ENCODE assay signal across 9 cellular contexts in genomic region chr17:48456584-48456983, GRCh38. TPM values are rescaled to one million over a fixed set of nuclear protein-coding genes. Genes with fewer than 3 reads are reported as not detected.
DNase-seq lines count a peak whose midpoint lies in the region; ATAC-seq, FAIRE-seq and TF ChIP-seq lines count a peak whose summit lies in the region.
"Had no signal": no experiment of that assay in that cellular context is flagged by ENCODE, and none has a peak within 500 bp of the region (broad histone marks: within the 10 kb centered on the region; RNA-seq: fewer than 3 reads in every experiment).

No MANE protein-coding gene starts in this region.

- no peak for TF ChIP-seq RAD21 in A549 (conservative IDR thresholded peaks at IDR 0.05 in 1 of 2, IDR thresholded peaks at IDR 0.05 in 1 of 2)

- H3K27me3 Mint-ChIP-seq in H9 (ENCODE audit: low read depth) (peaks cover 87% of the 10 kb centered on the region), osteocyte (ENCODE audit: unreplicated experiment) (peaks cover 13% of the 10 kb centered on the region)

- H3F3A ChIP-seq in GM23248 (ENCODE audit: insufficient read depth), result no peaks in the 10 kb centered on the region

- H3K4ac ChIP-seq in H9 (ENCODE audit: low read depth, low read length), result no peak overlapping the region

- peak in 1 of 2 experiments; percentile 35 for DNase-seq in A549 (ENCODE audit: low read depth in 1 of 2, low spot score in 1 of 2)
- DNase-seq in H9, result peak; percentile 62
- DNase-seq in WERI-Rb-1, result peak; percentile 32
- DNase-seq in GOT3 (lab: John Stamatoyannopoulos, UW), result no peak
- DNase-seq in osteocyte (ENCODE audit: extremely low spot score, unreplicated experiment), result no peak
- no peak for DNase-seq in GM23248
- DNase-seq in HTR-8/SVneo (ENCODE audit: insufficient read length, low spot score), result no peak

- H3K4me3 Mint-ChIP-seq in H9, result peak overlapping the region; percentile 49 to 75; a peak in 4 of 5 replicates
- no peak overlapping the region for H3K4me3 Mint-ChIP-seq in osteocyte (ENCODE audit: unreplicated experiment)

- H4K5ac ChIP-seq in H9 (ENCODE audit: insufficient read length, low read depth, low read length), result no peak overlapping the region

- no peak overlapping the region for H3K14ac ChIP-seq in H9 (ENCODE audit: insufficient read depth, low read length)

- H3K23ac ChIP-seq in H9 (ENCODE audit: insufficient read length, low read depth, low read length), result no peak overlapping the region

- H4K20me1 ChIP-seq in H9 (ENCODE audit: control insufficient read depth, insufficient read depth, insufficient read length) (no peaks in the 10 kb centered on the region), GM23248 (ENCODE audit: insufficient read depth) (no peaks in the 10 kb centered on the region)

- H3K9me3 Mint-ChIP-seq in H9 (peaks cover 6 to 8% of the 10 kb centered on the region in 2 experiments; a peak in 4 of 5 replicates), osteocyte (ENCODE audit: unreplicated experiment) (peaks cover 8% of the 10 kb centered on the region)

- H2AFZ ChIP-seq in H9 (ENCODE audit: low read length) (no peak overlapping the region), GM23248 (no peak overlapping the region)

- H2BK20ac ChIP-seq in H9 (ENCODE audit: low read depth, low read length, poor library complexity, severe bottlenecking), result no peak overlapping the region

- H3K4me2 ChIP-seq in A549, result peak overlapping the region; percentile 79; the same call in 2 of the 3 replicates
- peak overlapping the region; percentile 44 for H3K4me2 ChIP-seq in H9 (ENCODE audit: insufficient read depth, insufficient read length, low read length)
- H3K4me2 ChIP-seq in GM23248 (ENCODE audit: unreplicated experiment), result no peak overlapping the region

- in situ Hi-C loops in GM23248 (cut with MboI), result no loop called here

- TF ChIP-seq EP300 in A549 (IDR thresholded peaks at IDR 0.05), result no peak

- H2BK5ac ChIP-seq in H9 (ENCODE audit: insufficient read length, low read length), result no peak overlapping the region

- no peak overlapping the region for H4K8ac ChIP-seq in H9 (replicated peaks; ENCODE audit: insufficient read length, low read depth, low read length)

- ATAC-seq in A549, result peak; percentile 45 to 50; a peak in 3 of 6 replicates

- POLR2A ChIA-PET in A549 (lab: Yijun Ruan, JAX), result no interaction called here

- H3K9ac ChIP-seq in H9 (ENCODE audit: extremely low read depth, insufficient read length, low read length) (no peak overlapping the region), iPS-18a (ENCODE audit: low read length) (no peak overlapping the region), GM23248 (no peak overlapping the region)

- no peak overlapping the region for H3K4me3 ChIP-seq in A549
- no peak overlapping the region for H3K4me3 ChIP-seq in WERI-Rb-1 (ENCODE audit: low read depth, low read length)
- peak overlapping the region; percentile 48 for H3K4me3 ChIP-seq in iPS-18a (ENCODE audit: low read length)
- no peak overlapping the region for H3K4me3 ChIP-seq in GM23248

- no peaks in the 10 kb centered on the region; a peak in 1 of 7 replicates for H3K36me3 Mint-ChIP-seq in H9 (ENCODE audit: insufficient read depth in 1 of 3, low read depth in 3 of 3)
- H3K36me3 Mint-ChIP-seq in osteocyte (ENCODE audit: unreplicated experiment), result no peaks in the 10 kb centered on the region

- no peak overlapping the region for H4K91ac ChIP-seq in H9 (ENCODE audit: insufficient read length, low read depth, low read length)

- no peak overlapping the region for H2BK120ac ChIP-seq in H9 (ENCODE audit: low read depth, low read length, poor library complexity, severe bottlenecking)

- H3K9me3 ChIP-seq in A549 (no peaks in the 10 kb centered on the region), H9 (ENCODE audit: control insufficient read depth, low read depth, low read length) (no peaks in the 10 kb centered on the region), WERI-Rb-1 (ENCODE audit: severe bottlenecking) (peaks cover 32% of the 10 kb centered on the region), iPS-18a (ENCODE audit: control insufficient read depth, low read depth, low read length) (no peaks in the 10 kb centered on the region), GM23248 (ENCODE audit: low read depth) (no peaks in the 10 kb centered on the region)

- H3K27ac Mint-ChIP-seq in H9 (peak overlapping the region in 1 of 3 experiments; percentile 16; a peak in 1 of 7 replicates), osteocyte (ENCODE audit: unreplicated experiment) (no peak overlapping the region)

- H3K18ac ChIP-seq in H9 (ENCODE audit: insufficient read length, low read depth, low read length), result no peak overlapping the region

- H3T11ph ChIP-seq in H9 (ENCODE audit: low read length), result no peak overlapping the region

- H3K4me1 Mint-ChIP-seq in H9, result peaks cover 15 to 17% of the 10 kb centered on the region in 2 experiments
- H3K4me1 Mint-ChIP-seq in osteocyte (ENCODE audit: unreplicated experiment), result no peaks in the 10 kb centered on the region

- no peak overlapping the region for H2AK5ac ChIP-seq in H9 (ENCODE audit: insufficient read length, low read length)

- CTCF ChIA-PET in A549 (lab: Yijun Ruan, JAX), result interaction anchor here (0.7 to 7.1 kb wide), 41 partner anchors 9 to 431 kb away, joined by 3 to 117 read pairs (median 6); partner anchors contain the start of gene HOXB5

- TF ChIP-seq CTCF in A549 (IDR thresholded peaks at IDR 0.05) (no peak), H9 (conservative IDR thresholded peaks at IDR 0.05) (no peak), WERI-Rb-1 (IDR thresholded peaks at IDR 0.05; ENCODE audit: low read depth, low read length) (no peak), osteocyte (IDR thresholded peaks at IDR 0.05) (no peak)

- H3K27me3 ChIP-seq in H9 (ENCODE audit: insufficient read depth, low read length), result peaks cover 3% of the 10 kb centered on the region; the same call in 1 of the 2 replicates
- peaks cover 97% of the 10 kb centered on the region for H3K27me3 ChIP-seq in WERI-Rb-1 (ENCODE audit: insufficient read depth, low read depth, severe bottlenecking)
- H3K27me3 ChIP-seq in iPS-18a (ENCODE audit: control insufficient read depth, insufficient read depth, low read length), result peaks cover 39% of the 10 kb centered on the region
- H3K27me3 ChIP-seq in GM23248 (replicated peaks; ENCODE audit: insufficient read depth), result no peaks in the 10 kb centered on the region

- no peak overlapping the region for H2BK12ac ChIP-seq in H9 (ENCODE audit: insufficient read length, low read depth, low read length)

- FAIRE-seq in A549 (lab: Jason Lieb, UNC) (no peak), HTR-8/SVneo (lab: Jason Lieb, UNC) (no peak)

- no peak overlapping the region for H2BK15ac ChIP-seq in H9 (ENCODE audit: low read depth, low read length)

- H3K79me2 ChIP-seq in H9 (ENCODE audit: insufficient read depth, low read length), result no peaks in the 10 kb centered on the region
- no peaks in the 10 kb centered on the region for H3K79me2 ChIP-seq in GM23248 (ENCODE audit: insufficient read depth)

- no peaks in the 10 kb centered on the region for H3K9me2 ChIP-seq in GM23248 (ENCODE audit: insufficient read depth)

- WGBS in A549 (ENCODE audit: missing lambda C conversion rate), result 25% methylated on average over 5 of the region's 5 CpGs
- no CpG with 5 or more reads among the region's 5 CpGs for WGBS in H9 (ENCODE audit: extremely low coverage, insufficient read length, low lambda C conversion rate)
- WGBS in GM23248 (ENCODE audit: low coverage in 1 of 2, low lambda C conversion rate in 2 of 2, missing lambda C conversion rate in 2 of 2), 2 experiments, result 38 to 42% methylated on average over 5 of the region's 5 CpGs

- H3K4me1 ChIP-seq in A549 (peaks cover 8% of the 10 kb centered on the region; the same call in 2 of the 3 replicates), H9 (ENCODE audit: insufficient read depth, low read length) (peaks cover 3% of the 10 kb centered on the region; the same call in 1 of the 2 replicates), iPS-18a (ENCODE audit: control insufficient read depth, low read depth, low read length) (peaks cover 12% of the 10 kb centered on the region), GM23248 (ENCODE audit: insufficient read depth) (no peaks in the 10 kb centered on the region)

- H3K36me3 ChIP-seq in WERI-Rb-1, result no peaks in the 10 kb centered on the region
- H3K36me3 ChIP-seq in iPS-18a (ENCODE audit: control insufficient read depth, low read depth, low read length), result no peaks in the 10 kb centered on the region
- H3K36me3 ChIP-seq in GM23248 (ENCODE audit: low read depth), result no peaks in the 10 kb centered on the region

- H3K79me1 ChIP-seq in H9 (ENCODE audit: insufficient read depth, low read depth, low read length, poor library complexity, severe bottlenecking), result no peaks in the 10 kb centered on the region

- H3K23me2 ChIP-seq in H9 (ENCODE audit: insufficient read length, low read depth, low read length, poor library complexity, severe bottlenecking), result peaks cover 5% of the 10 kb centered on the region

- no peak overlapping the region for H3K56ac ChIP-seq in H9 (ENCODE audit: insufficient read length, low read depth, low read length)

- H3K27ac ChIP-seq in A549, result no peak overlapping the region
- no peak overlapping the region for H3K27ac ChIP-seq in H9 (ENCODE audit: insufficient read length, low read depth, low read length)
- no peak overlapping the region for H3K27ac ChIP-seq in WERI-Rb-1
- H3K27ac ChIP-seq in iPS-18a (ENCODE audit: low read length), result no peak overlapping the region
- no peak overlapping the region for H3K27ac ChIP-seq in GM23248
- H3K27ac ChIP-seq: SK-N-MC had no signal

- no peak for TF ChIP-seq POLR2A in A549 (IDR thresholded peaks at IDR 0.05; ENCODE audit: low read length)

TF ChIP-seq in A549, 52 proteins besides CTCF, POLR2A, EP300 and RAD21:
- TF ChIP-seq EHF (CRISPR knock-in tag; IDR thresholded peaks at IDR 0.05) (no peak), USF2 (IDR thresholded peaks at IDR 0.05) (peak; percentile 79)
TF ChIP-seq in A549: peak in this region for 1.

RNA-seq across cellular contexts. Expression of gene SKAP1, which starts 26.6 kb away (rescaled TPM):
- polyA plus RNA-seq in A549 (2011; rRNA removed) (0.77 and 0.78 TPM in 2 replicates), A549 (2017; fragmentation: RNase III; extraction: RNeasy Plus Mini Kit Qiagen cat#74134 plus additional on column Dnase treatment) (0.08 to 0.16 TPM (median 0.14 TPM) in 3 replicates), GM23248 (2016; fragmentation: Nextera tagmentation; extraction: Ambion mirVana) (not detected in 2 replicates)
- 0.10 and 0.17 TPM in 2 replicates for polyA plus RNA-seq in A549 (2012; cell fraction: cytosol; rRNA removed)
- polyA plus RNA-seq in A549 (2012; cell fraction: nucleus; rRNA removed), result not detected in 2 replicates
- polyA minus RNA-seq in A549 (2011; rRNA and poly(A)+ RNA removed), result not detected in 2 replicates
- total RNA-seq in H9 (2021) (not detected in 2 replicates), osteocyte (not detected in 2 replicates)
- not detected in 2 replicates for total RNA-seq in GM23248 (2014; rRNA removed; shearing (Covaris generic))

Comparison
In these comparisons a context has a peak if more than half of its experiments do, and no peak if none do; other contexts are left out.
1. DNase-seq: peak in H9 (single experiment) and WERI-Rb-1 (single experiment); none in GOT3 (single experiment), osteocyte (single experiment), GM23248 (single experiment) and HTR-8/SVneo (single experiment).